Comparison of ENCODE assay signal across 1 cellular context in genomic region chr2:18932864-18933263, GRCh38.
TF ChIP-seq lines count a peak whose summit lies in the region.

No MANE protein-coding gene starts in this region.

TF ChIP-seq in endothelial cell of umbilical vein, 7 proteins besides CTCF, POLR2A, EP300 and RAD21 (continued from another document):
- TF ChIP-seq JUN (IDR thresholded peaks at IDR 0.05; ENCODE audit: borderline replicate concordance, insufficient read depth, insufficient read length, low read depth) = no peak
